ENCODE assay signal across 1 cellular context in the genomic region with DNA sequence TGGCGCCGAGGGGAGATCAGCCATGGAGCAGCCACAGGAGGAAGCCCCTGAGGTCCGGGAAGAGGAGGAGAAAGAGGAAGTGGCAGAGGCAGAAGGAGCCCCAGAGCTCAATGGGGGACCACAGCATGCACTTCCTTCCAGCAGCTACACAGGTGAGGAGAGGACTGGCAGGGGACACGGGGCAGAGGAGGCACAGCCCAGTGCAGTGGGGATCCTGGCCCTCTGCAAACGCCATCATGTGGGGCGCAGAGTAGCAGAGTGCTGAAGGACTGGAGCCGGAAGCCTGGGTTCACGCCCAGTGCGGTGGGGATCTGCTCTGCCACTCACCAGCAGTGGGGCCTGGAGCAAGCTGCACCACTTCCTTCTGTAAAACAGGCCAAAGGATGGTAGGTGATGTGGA.
TF ChIP-seq lines count a peak whose summit lies in the region.

No MANE protein-coding gene starts in this region.

TF ChIP-seq in K562, 482 proteins besides CTCF, POLR2A, EP300 and RAD21 (continued from another document):
- TF ChIP-seq, protein P1, sequence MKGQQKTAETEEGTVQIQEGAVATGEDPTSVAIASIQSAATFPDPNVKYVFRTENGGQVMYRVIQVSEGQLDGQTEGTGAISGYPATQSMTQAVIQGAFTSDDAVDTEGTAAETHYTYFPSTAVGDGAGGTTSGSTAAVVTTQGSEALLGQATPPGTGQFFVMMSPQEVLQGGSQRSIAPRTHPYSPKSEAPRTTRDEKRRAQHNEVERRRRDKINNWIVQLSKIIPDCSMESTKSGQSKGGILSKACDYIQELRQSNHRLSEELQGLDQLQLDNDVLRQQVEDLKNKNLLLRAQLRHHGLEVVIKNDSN (CRISPR knock-in tag; IDR thresholded peaks at IDR 0.05) = peak; percentile 34
- peak; percentile 91 for TF ChIP-seq SPI1 (IDR thresholded peaks at IDR 0.05; ENCODE audit: borderline replicate concordance, low read depth, low read length)
- no peak for TF ChIP-seq TRIM24 (IDR thresholded peaks at IDR 0.05)
- TF ChIP-seq, protein P2, sequence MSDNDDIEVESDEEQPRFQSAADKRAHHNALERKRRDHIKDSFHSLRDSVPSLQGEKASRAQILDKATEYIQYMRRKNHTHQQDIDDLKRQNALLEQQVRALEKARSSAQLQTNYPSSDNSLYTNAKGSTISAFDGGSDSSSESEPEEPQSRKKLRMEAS (CRISPR knock-in tag; IDR thresholded peaks at IDR 0.05) = peak; percentile 23; the same call in 1 of the 2 replicates
